ENCODE assay signal across 29 cellular contexts in genomic region chr6:161244725-161245124, GRCh38.
"Had no signal": no experiment of that assay in that cellular context is flagged by ENCODE, and none has a peak within 500 bp of the region (broad histone marks: within the 10 kb centered on the region; RNA-seq: fewer than 3 reads in every experiment).

No MANE protein-coding gene starts in this region.

- H3K9me3 Mint-ChIP-seq: activated CD4-positive, alpha-beta memory T cell treated with anti-CD3 and anti-CD28 coated beads, Interleukin-2, amount 10 ng/mL, durations not matched to agents 7 days and 5 days; activated T-helper 2 cell treated with anti-CD3 and anti-CD28 coated beads, Interferon-gamma antibody, Interleukin-2, Interleukin-4, amounts not matched to agents 10 μg/mL and 5 μg/mL and 100 μg/mL, durations not matched to agents 14 hours and 24 hours and 36 hours had no signal

- H3K4me3 Mint-ChIP-seq: activated CD4-positive, alpha-beta memory T cell treated with anti-CD3 and anti-CD28 coated beads, Interleukin-2, amount 10 ng/mL, durations not matched to agents 7 days and 5 days; activated CD4-positive, alpha-beta T cell treated with anti-CD3 and anti-CD28 coated beads for 36 hours; activated naive CD8-positive, alpha-beta T cell treated with anti-CD3 and anti-CD28 coated beads, Interleukin-2, amount 10 ng/mL, durations not matched to agents 7 days and 5 days had no signal

- H3K9me3 ChIP-seq: adrenal gland, breast epithelium, MG63, Peyer's patch, SJCRH30, SK-N-SH had no signal

- ATAC-seq: activated CD4-positive, alpha-beta T cell treated with anti-CD3 and anti-CD28 coated beads for 36 hours had no signal

- H3K4me1 Mint-ChIP-seq: activated CD4-positive, alpha-beta memory T cell treated with anti-CD3 and anti-CD28 coated beads, Interleukin-2, amount 10 ng/mL, durations not matched to agents 7 days and 5 days; activated CD4-positive, alpha-beta T cell treated with anti-CD3 and anti-CD28 coated beads for 36 hours had no signal

- H3K27ac Mint-ChIP-seq: activated CD4-positive, alpha-beta memory T cell treated with anti-CD3 and anti-CD28 coated beads, Interleukin-2, amount 10 ng/mL, durations not matched to agents 7 days and 5 days; activated CD4-positive, alpha-beta T cell treated with anti-CD3 and anti-CD28 coated beads for 36 hours; activated naive CD8-positive, alpha-beta T cell treated with anti-CD3 and anti-CD28 coated beads, Interleukin-2, amount 10 ng/mL, durations not matched to agents 7 days and 5 days; activated T-helper 2 cell treated with anti-CD3 and anti-CD28 coated beads, Interferon-gamma antibody, Interleukin-2, Interleukin-4, amounts not matched to agents 10 μg/mL and 5 μg/mL and 100 μg/mL, durations not matched to agents 14 hours and 24 hours and 36 hours had no signal

- H3K27ac ChIP-seq: adrenal gland, breast epithelium, Peyer's patch, RWPE1, SJCRH30, WERI-Rb-1 had no signal

- H3K36me3 ChIP-seq: adrenal gland, breast epithelium, MG63, Peyer's patch, WERI-Rb-1 had no signal

- H3K4me1 ChIP-seq: adrenal gland, breast epithelium, Peyer's patch had no signal

- H3K27me3 ChIP-seq: adrenal gland, breast epithelium, MG63, Peyer's patch, SJCRH30 had no signal

- DNase-seq: activated CD4-positive, alpha-beta memory T cell treated with anti-CD3 and anti-CD28 coated beads, Interleukin-2, amount 10 ng/mL, durations not matched to agents 7 days and 5 days; activated CD4-positive, alpha-beta T cell treated with anti-CD3 and anti-CD28 coated beads for 36 hours; activated CD4-positive, alpha-beta T cell treated with anti-CD3 and anti-CD28 coated beads, Interleukin-2, amount 50 U/mL, for 1 hour; activated gamma-delta T cell treated with Interleukin-2 at 50 U/mL for 16 hours; activated naive CD4-positive, alpha-beta T cell treated with anti-CD3 and anti-CD28 coated beads, Interleukin-2, amount 50 U/mL, for 16 hours; activated naive CD8-positive, alpha-beta T cell treated with anti-CD3 and anti-CD28 coated beads, Interleukin-2, amount 10 ng/mL, durations not matched to agents 7 days and 5 days; activated T-cell treated with anti-CD3 and anti-CD28 coated beads for 4 hours; activated T-cell treated with anti-CD3 and anti-CD28 coated beads, Interleukin-2, amount 50 U/mL, for 48 hours; adrenal gland; aorta; central memory CD4-positive, alpha-beta T cell; MG63; MV-4-11; NCI-H1105; NCI-H1436; NCI-H1694 treated with DMSO at 0.1 percent for 48 hours; NCI-H2029 treated with DMSO at 0.1 percent for 48 hours; NCI-H345; NCI-H510A; NCI-H526 treated with DMSO at 0.1 percent for 48 hours; NCI-H82; Peyer's patch; Right ventricle myocardium superior; SJCRH30; SK-N-SH; WERI-Rb-1 had no signal

- H3K36me3 Mint-ChIP-seq: activated naive CD8-positive, alpha-beta T cell treated with anti-CD3 and anti-CD28 coated beads, Interleukin-2, amount 10 ng/mL, durations not matched to agents 7 days and 5 days had no signal

- H3K4me3 ChIP-seq: adrenal gland, breast epithelium, MG63, Peyer's patch, SJCRH30 had no signal

- H3K27me3 Mint-ChIP-seq: activated CD4-positive, alpha-beta memory T cell treated with anti-CD3 and anti-CD28 coated beads, Interleukin-2, amount 10 ng/mL, durations not matched to agents 7 days and 5 days; activated CD4-positive, alpha-beta T cell treated with anti-CD3 and anti-CD28 coated beads for 36 hours; activated naive CD8-positive, alpha-beta T cell treated with anti-CD3 and anti-CD28 coated beads, Interleukin-2, amount 10 ng/mL, durations not matched to agents 7 days and 5 days had no signal
